8 cellular contexts compared by ENCODE assay signal in genomic region chrX:1491851-1492349, GRCh38. TPM values are rescaled to one million over a fixed set of nuclear protein-coding genes. Genes with fewer than 3 reads are reported as not detected.
DNase-seq lines count a peak whose midpoint lies in the region; ATAC-seq and TF ChIP-seq lines count a peak whose summit lies in the region.

No MANE protein-coding gene starts in this region.

- DNase-seq in stimulated activated CD4-positive, alpha-beta T cell treated with anti-CD3 and anti-CD28 coated beads, Interleukin-15, amount 100 ng/mL, for 48 hours (ENCODE audit: low read depth in 2 of 2): peak; percentile 52 to 62
- DNase-seq in stimulated activated CD4-positive, alpha-beta T cell treated with anti-CD3 and anti-CD28 coated beads, Interleukin-4, amount 100 ng/mL, for 4 hours: no peak
- DNase-seq in SJCRH30: peak; percentile 33 to 44
- no peak for DNase-seq in foreskin keratinocyte
- DNase-seq in posterior vena cava (ENCODE audit: low spot score): no peak
- no peak for DNase-seq in DMS 273 treated with DMSO at 0.1 percent for 48 hours (lab: John Stamatoyannopoulos, UW)
- no peak for DNase-seq in NCI-H510A treated with DMSO at 0.1 percent for 48 hours (lab: John Stamatoyannopoulos, UW)

- H3K27me3 ChIP-seq in SJCRH30: no peaks in the 10 kb centered on the region
- H3K27me3 ChIP-seq in foreskin keratinocyte: no peaks in the 10 kb centered on the region

- H3K36me3 ChIP-seq in SJCRH30: no peaks in the 10 kb centered on the region

- ATAC-seq in HG02884 (IDR thresholded peaks at IDR 0.05; ENCODE audit: unreplicated experiment): peak; percentile 70
- ATAC-seq in foreskin keratinocyte: peak; percentile 79

- H3K27ac ChIP-seq in SJCRH30 (no peak overlapping the region), foreskin keratinocyte (no peak overlapping the region)

- no peak overlapping the region for H3K4me3 ChIP-seq in SJCRH30

- H3K9me3 ChIP-seq in SJCRH30 (replicated peaks): no peaks in the 10 kb centered on the region

- H3K4me1 ChIP-seq in SJCRH30 (no peaks in the 10 kb centered on the region), foreskin keratinocyte (no peaks in the 10 kb centered on the region)

- no peak for TF ChIP-seq CTCF in foreskin keratinocyte (conservative IDR thresholded peaks at IDR 0.05)

- intact Hi-C loops in posterior vena cava (cut with DNase I): no loop called here

RNA-seq across cellular contexts. Expression of gene ASMTL, which starts 39.2 kb away (rescaled TPM):
- total RNA-seq in SJCRH30 (2014; rRNA removed; shearing (Covaris generic)): 26.4 and 27.5 TPM in 2 replicates
- total RNA-seq in foreskin keratinocyte (16.4 and 21.3 TPM in 2 replicates), posterior vena cava (10 to 100 TPM; 28.2 to 29.7 TPM)
- polyA plus RNA-seq in foreskin keratinocyte: 20.3 and 23.4 TPM in 2 replicates

RNA-seq across cellular contexts. Expression of gene P2RY8, which starts 45.1 kb away (rescaled TPM):
- total RNA-seq in SJCRH30 (2014; rRNA removed; shearing (Covaris generic)): 0.05 and 0.08 TPM in 2 replicates
- total RNA-seq in foreskin keratinocyte (not detected in 2 replicates), posterior vena cava (1 to 10 TPM; 1.4 to 2.8 TPM)
- not detected in 2 replicates for polyA plus RNA-seq in foreskin keratinocyte

Comparison
In these comparisons a context has a peak if more than half of its experiments do, and no peak if none do; other contexts are left out.
1. DNase-seq: peak in stimulated activated CD4-positive, alpha-beta T cell treated with anti-CD3 and anti-CD28 coated beads, Interleukin-15, amount 100 ng/mL, for 48 hours (2 of 2) and SJCRH30 (2 of 2); none in stimulated activated CD4-positive, alpha-beta T cell treated with anti-CD3 and anti-CD28 coated beads, Interleukin-4, amount 100 ng/mL, for 4 hours (0 of 2), foreskin keratinocyte (0 of 2), posterior vena cava (single experiment), DMS 273 treated with DMSO at 0.1 percent for 48 hours (single experiment) and NCI-H510A treated with DMSO at 0.1 percent for 48 hours (single experiment).